ENCODE assay signal across 24 cellular contexts in genomic region chr10:70969188-70969587, GRCh38.
"Had no signal": no experiment of that assay in that cellular context is flagged by ENCODE, and none has a peak within 500 bp of the region (broad histone marks: within the 10 kb centered on the region; RNA-seq: fewer than 3 reads in every experiment).

No MANE protein-coding gene starts in this region.

- H3K4me3 ChIP-seq: esophagus squamous epithelium had no signal

- ATAC-seq: activated CD4-positive, alpha-beta T cell treated with anti-CD3 and anti-CD28 coated beads for 36 hours; activated T-cell treated with anti-CD3 and anti-CD28 coated beads, Interleukin-2, amount 50 U/mL, for 72 hours; T-cell had no signal

- H3K36me3 ChIP-seq: brain microvascular endothelial cell, esophagus squamous epithelium had no signal

- DNase-seq: activated CD4-positive, alpha-beta memory T cell treated with anti-CD3 and anti-CD28 coated beads for 36 hours; activated CD4-positive, alpha-beta T cell treated with anti-CD3 and anti-CD28 coated beads for 36 hours; activated CD4-positive, alpha-beta T cell treated with anti-CD3 and anti-CD28 coated beads, Interleukin-2, amount 10 ng/mL, durations not matched to agents 24 days and 14 days; activated CD4-positive, CD25-positive, alpha-beta regulatory T cell; activated CD4-positive, CD25-positive, alpha-beta regulatory T cell treated with anti-CD3 and anti-CD28 coated beads, Interleukin-2, amount 50 U/mL, for 72 hours; activated CD8-positive, alpha-beta memory T cell treated with anti-CD3 and anti-CD28 coated beads, Interleukin-2, amount 50 U/mL, for 48 hours; activated gamma-delta T cell treated with Interleukin-2 at 50 U/mL for 16 hours; activated naive CD4-positive, alpha-beta T cell treated with anti-CD3 and anti-CD28 coated beads, Interleukin-2, amount 50 U/mL, for 16 hours; activated naive CD4-positive, alpha-beta T cell treated with Interleukin-2 at 50 U/mL for 16 hours; activated T-cell treated with anti-CD3 and anti-CD28 coated beads for 4 hours; activated T-cell treated with anti-CD3 and anti-CD28 coated beads, Interleukin-2, amount 50 U/mL, for 24 hours; activated T-cell treated with anti-CD3 and anti-CD28 coated beads, Interleukin-2, amount 50 U/mL, for 72 hours; amniotic stem cell; anterior cingulate cortex; brain microvascular endothelial cell; cortex of kidney; dermis blood vessel endothelial cell; effector CD8-positive, alpha-beta T cell; esophagus squamous epithelium; foreskin melanocyte; head of caudate nucleus; T-cell; T1000 had no signal

- H3K27ac ChIP-seq: brain microvascular endothelial cell, epithelial cell of prostate, esophagus squamous epithelium had no signal

- H3K4me1 ChIP-seq: esophagus squamous epithelium had no signal
